In genomic region chr2:235766206-235766794, GRCh38 we compare ENCODE assay signal across 8 cellular contexts.
A peak's percentile ranks its signal among the peaks of the same experiment; 100 is the strongest.
DNase-seq lines count a peak whose midpoint lies in the region; ATAC-seq, FAIRE-seq and TF ChIP-seq lines count a peak whose summit lies in the region.

No MANE protein-coding gene starts in this region.

- in situ Hi-C loops in GM23248 (cut with MboI): no loop called here

- DNase-seq in D721Med (ENCODE audit: insufficient read length, low spot score): no peak
- DNase-seq in GM23248: peak; percentile 89
- peak; percentile 36 for DNase-seq in NCI-H128 (lab: John Stamatoyannopoulos, UW; ENCODE audit: unreplicated experiment)
- peak; percentile 34 for DNase-seq in SKM-1 treated with dmso at 0.1 percent for 144 hours (lab: John Stamatoyannopoulos, UW; ENCODE audit: unreplicated experiment)
- DNase-seq in body of pancreas: peak; percentile 70 to 82 (median 74)
- DNase-seq in iPS-NIHi7 (ENCODE audit: extremely low spot score): peak; percentile 67
- peak in 2 of 3 donors; percentile 35 to 66 for DNase-seq in stimulated activated CD4-positive, alpha-beta T cell treated with anti-CD3 and anti-CD28 coated beads, Interleukin-12 subunit alpha, Interleukin-12 subunit beta, amount 100 ng/mL, for 48 hours (ENCODE audit: low read depth in 2 of 3, low spot score in 1 of 3)

- intact Hi-C loops in body of pancreas (cut with DNase I): loop anchor here (5.0 kb wide), 1 partner anchor 411 kb away; no protein-coding TSS in a partner anchor

- no peak overlapping the region for H2AFZ ChIP-seq in GM23248

- ATAC-seq in body of pancreas (peak; percentile 91), HG02642 (IDR thresholded peaks at IDR 0.05; ENCODE audit: poor library complexity, unreplicated experiment) (no peak)

- H3K4me2 ChIP-seq in GM23248 (ENCODE audit: unreplicated experiment): peak overlapping the region; percentile 47

- H3K36me3 ChIP-seq in GM23248 (ENCODE audit: low read depth) (no peaks in the 10 kb centered on the region), body of pancreas (replicated peaks in 1 of 2; ENCODE audit: insufficient read depth in 1 of 2, low read depth in 2 of 2) (no peaks in the 10 kb centered on the region)

- H3K4me1 ChIP-seq in GM23248 (ENCODE audit: insufficient read depth) (peaks cover 10% of the 10 kb centered on the region), body of pancreas (no peaks in the 10 kb centered on the region)

- H3F3A ChIP-seq in GM23248 (ENCODE audit: insufficient read depth): peaks cover 6% of the 10 kb centered on the region; the same call in 1 of the 2 replicates

- FAIRE-seq in D721Med (lab: Jason Lieb, UNC): peak; percentile 97

- H3K27ac ChIP-seq in GM23248: peak overlapping the region; percentile 90
- H3K27ac ChIP-seq in body of pancreas: no peak overlapping the region

- TF ChIP-seq CTCF in D721Med (IDR thresholded peaks at IDR 0.05; ENCODE audit: insufficient read depth, missing control alignments): peak; percentile 84
- peak; percentile 79 to 96 (median 85) for TF ChIP-seq CTCF in body of pancreas (IDR thresholded peaks at IDR 0.05)

- H3K9ac ChIP-seq in GM23248: peak overlapping the region; percentile 80

- WGBS in GM23248 (ENCODE audit: low coverage in 1 of 2, low lambda C conversion rate in 2 of 2, missing lambda C conversion rate in 2 of 2), 2 experiments: 11% methylated on average over 11 of the region's 11 CpGs
- 12 to 14% methylated on average over 11 of the region's 11 CpGs for WGBS in body of pancreas, 2 donors

- TF ChIP-seq POLR2A in body of pancreas (IDR thresholded peaks at IDR 0.05): no peak

- H3K79me2 ChIP-seq in GM23248 (ENCODE audit: insufficient read depth): no peaks in the 10 kb centered on the region

- H4K20me1 ChIP-seq in GM23248 (ENCODE audit: insufficient read depth): no peaks in the 10 kb centered on the region

- H3K27me3 ChIP-seq in GM23248 (replicated peaks; ENCODE audit: insufficient read depth): no peaks in the 10 kb centered on the region
- H3K27me3 ChIP-seq in body of pancreas: no peaks in the 10 kb centered on the region

- H3K9me2 ChIP-seq in GM23248 (ENCODE audit: insufficient read depth): no peaks in the 10 kb centered on the region

- no peaks in the 10 kb centered on the region for H3K9me3 ChIP-seq in GM23248 (ENCODE audit: low read depth)
- no peaks in the 10 kb centered on the region for H3K9me3 ChIP-seq in body of pancreas

- H3K4me3 ChIP-seq in GM23248: no peak overlapping the region; the same call in 1 of the 2 replicates
- H3K4me3 ChIP-seq in body of pancreas: no peak overlapping the region
